21 cellular contexts compared by ENCODE assay signal in genomic region chr17:1173456-1174370, GRCh38. TPM values are rescaled to one million over a fixed set of nuclear protein-coding genes. Genes with fewer than 3 reads are reported as not detected.
DNase-seq lines count a peak whose midpoint lies in the region; ATAC-seq and TF ChIP-seq lines count a peak whose summit lies in the region.
"Had no signal": no experiment of that assay in that cellular context is flagged by ENCODE, and none has a peak within 500 bp of the region (broad histone marks: within the 10 kb centered on the region; RNA-seq: fewer than 3 reads in every experiment).

No MANE protein-coding gene starts in this region.

- H3K4me2 ChIP-seq in osteoblast (ENCODE audit: insufficient read depth, low read length): no peak overlapping the region
- no peak overlapping the region for H3K4me2 ChIP-seq in PC-3 (ENCODE audit: low read length)
- H3K4me2 ChIP-seq: SK-N-SH had no signal

- H4K20me1 ChIP-seq in osteoblast (ENCODE audit: insufficient read depth, low read length): peaks cover 49% of the 10 kb centered on the region
- no peaks in the 10 kb centered on the region for H4K20me1 ChIP-seq in PC-3 (ENCODE audit: low read length)

- no peak overlapping the region for H2AFZ ChIP-seq in osteoblast (ENCODE audit: low read length)
- no peak overlapping the region for H2AFZ ChIP-seq in PC-3 (ENCODE audit: low read length)

- peak overlapping the region in 6 of 10 donors; percentile 1 to 34 (median 24) for H3K4me3 ChIP-seq in heart right ventricle
- no peak overlapping the region for H3K4me3 ChIP-seq in osteoblast (ENCODE audit: insufficient read depth, low read length)
- no peak overlapping the region for H3K4me3 ChIP-seq in PC-3 (ENCODE audit: low read length)
- H3K4me3 ChIP-seq: breast epithelium, lower lobe of right lung had no signal

- BruUV-seq in PC-3 (replicated peaks; lab: Mats Ljungman, UMichigan): no TSS peak

- H3F3A ChIP-seq in PC-3 (ENCODE audit: low read length, unreplicated experiment): no peaks in the 10 kb centered on the region

- intact Hi-C loops in heart right ventricle (cut with DNase I) (loop anchor here in 1 of 10 donors (5.0 kb wide), 1 partner anchor 1084 kb away; no protein-coding TSS in a partner anchor), PC-3 (cut with micrococcal nuclease) (no loop called here)

- no peaks in the 10 kb centered on the region for H3K9me3 ChIP-seq in heart right ventricle
- no peaks in the 10 kb centered on the region for H3K9me3 ChIP-seq in osteoblast (ENCODE audit: low read depth, low read length)
- H3K9me3 ChIP-seq in PC-3 (ENCODE audit: low read length): no peaks in the 10 kb centered on the region
- H3K9me3 ChIP-seq: breast epithelium, lower lobe of right lung, SK-N-SH had no signal

- H3K9ac ChIP-seq in PC-3 (ENCODE audit: low read length): no peak overlapping the region
- H3K9ac ChIP-seq: SK-N-SH had no signal

- H3K27ac ChIP-seq in angular gyrus (ENCODE audit: low read depth, low read length) (peak overlapping the region; percentile 51), heart right ventricle (peak overlapping the region; percentile 52 to 88 (median 62)), osteoblast (ENCODE audit: low read depth, low read length) (no peak overlapping the region), PC-3 (ENCODE audit: low read length) (no peak overlapping the region)
- H3K27ac ChIP-seq: lower lobe of right lung had no signal

- peak; percentile 87 for DNase-seq in DMS 273 (lab: John Stamatoyannopoulos, UW; ENCODE audit: unreplicated experiment)
- DNase-seq in heart right ventricle: peak in 1 of 2 donors; percentile 48
- DNase-seq in osteoblast (ENCODE audit: insufficient read length, low spot score, missing footprints): peak; percentile 93
- no peak for DNase-seq in PC-3
- DNase-seq in NCI-H748 (lab: John Stamatoyannopoulos, UW; ENCODE audit: unreplicated experiment): no peak
- DNase-seq: activated B cell treated with CpG ODN at 0.5 μM for 24 hours; activated CD4-positive, alpha-beta T cell treated with anti-CD3 and anti-CD28 coated beads, Interleukin-2, amount 50 U/mL, for 48 hours; activated effector memory CD4-positive, alpha-beta T cell treated with Interleukin-2 at 50 U/mL for 16 hours; COR-L47; HFFc6; hippocampal formation; lower lobe of right lung; NCI-H1048; NCI-H2029 treated with DMSO at 0.1 percent for 48 hours; RPMI8226; SK-N-SH; stimulated activated naive CD8-positive, alpha-beta T cell treated with anti-CD3 and anti-CD28 coated beads, Interleukin-15, amount 100 ng/mL, for 72 hours had no signal

- H3K79me2 ChIP-seq in osteoblast (ENCODE audit: insufficient read depth, low read length) (peaks cover 21% of the 10 kb centered on the region), PC-3 (ENCODE audit: low read length) (no peaks in the 10 kb centered on the region)

- POLR2A ChIA-PET in PC-3 (lab: Charles Lee; ENCODE audit: unreplicated experiment): no interaction called here

- H3K36me3 ChIP-seq in heart right ventricle (peaks cover 0 to 10% (median 0%) of the 10 kb centered on the region in 9 donors), osteoblast (ENCODE audit: insufficient read depth, low read length) (no peaks in the 10 kb centered on the region), PC-3 (ENCODE audit: low read depth, low read length) (no peaks in the 10 kb centered on the region)
- H3K36me3 ChIP-seq: breast epithelium, lower lobe of right lung had no signal

- CTCF ChIA-PET in PC-3 (lab: Charles Lee): no interaction called here

- TF ChIP-seq CTCF in heart right ventricle (IDR thresholded peaks at IDR 0.05): no peak
- TF ChIP-seq CTCF in osteoblast (IDR thresholded peaks at IDR 0.05; ENCODE audit: extremely low read depth, low read depth, low read length): no peak
- no peak for TF ChIP-seq CTCF in PC-3 (conservative IDR thresholded peaks at IDR 0.05; ENCODE audit: low read depth, low read length)

- WGBS in heart right ventricle, 2 donors: 60 to 70% methylated on average over 31 of the region's 31 CpGs

- H3K4me1 ChIP-seq in heart right ventricle (peaks cover 19 to 87% (median 54%) of the 10 kb centered on the region in 9 donors), osteoblast (ENCODE audit: insufficient read depth, low read length) (peaks cover 12% of the 10 kb centered on the region), PC-3 (ENCODE audit: insufficient read depth, low read length) (no peaks in the 10 kb centered on the region)

- H3K27me3 ChIP-seq in heart right ventricle (peaks cover 0 to 4% (median 0%) of the 10 kb centered on the region in 7 donors), osteoblast (ENCODE audit: insufficient read depth, low read length) (no peaks in the 10 kb centered on the region), PC-3 (ENCODE audit: low read length) (no peaks in the 10 kb centered on the region)
- H3K27me3 ChIP-seq: breast epithelium had no signal

- ATAC-seq in heart right ventricle (peak in 7 of 8 donors; percentile 12 to 53 (median 45)), PC-3 (no peak), HG03460 (IDR thresholded peaks at IDR 0.05; ENCODE audit: unreplicated experiment) (no peak), HG03342 (IDR thresholded peaks at IDR 0.05; ENCODE audit: unreplicated experiment) (no peak)
- ATAC-seq: lower lobe of right lung; stimulated activated naive CD8-positive, alpha-beta T cell treated with anti-CD3 and anti-CD28 coated beads, Interleukin-15, amount 100 ng/mL, for 72 hours had no signal

- H3K9me2 ChIP-seq in PC-3 (replicated peaks; ENCODE audit: low read length): no peaks in the 10 kb centered on the region
- H3K9me2 ChIP-seq: SK-N-SH had no signal

RNA-seq across cellular contexts. Expression of gene ABR, which starts 6.1 kb away (rescaled TPM):
- total RNA-seq in heart right ventricle (100 to 1,000 TPM; 118 to 173 (median 145) TPM), osteoblast (156 and 163 TPM in 2 replicates), PC-3 (2014; rRNA removed) (35.4 and 58.5 TPM in 2 replicates)
- polyA plus RNA-seq in heart right ventricle: 100 to 1,000 TPM in 1 of 2 donors, 10 to 100 TPM in 1; 49.1 to 120 TPM

Comparison
In these comparisons a context has a peak if more than half of its experiments do, and no peak if none do; other contexts are left out.
1. DNase-seq: peak in DMS 273 (single experiment) and osteoblast (single experiment); none in PC-3 (single experiment) and NCI-H748 (single experiment).
2. H3K27ac ChIP-seq: peak in angular gyrus (single experiment) and heart right ventricle (10 of 10); none in osteoblast (single experiment) and PC-3 (single experiment).
3. ATAC-seq: peak in heart right ventricle (7 of 8); none in PC-3 (single experiment), HG03460 (single experiment) and HG03342 (single experiment).
4. H3K4me3 ChIP-seq: peak in heart right ventricle (6 of 10); none in osteoblast (single experiment) and PC-3 (single experiment).